In genomic region chr6:155314092-155314772, GRCh38 we compare ENCODE assay signal across 8 cellular contexts. TPM values are rescaled to one million over a fixed set of nuclear protein-coding genes. Genes with fewer than 3 reads are reported as not detected.
DNase-seq lines count a peak whose midpoint lies in the region; ATAC-seq and TF ChIP-seq lines count a peak whose summit lies in the region.

TFB1M (minus strand) TSS chr6:155314484; CDS start chr6:155314428, 56 bp downstream.

- peak within 1 kb of the TSS; percentile 77 for H3K4ac ChIP-seq in mesendoderm (ENCODE audit: low read depth, low read length)

- DNase-seq in COLO829 (ENCODE audit: low spot score) = peak; percentile 91
- peak; percentile 99 for DNase-seq in HT1080 (ENCODE audit: low read depth)
- DNase-seq in NT2/D1 (ENCODE audit: low read depth, low spot score) = peak; percentile 95
- peak; percentile 96 for DNase-seq in activated CD8-positive, alpha-beta memory T cell treated with anti-CD3 and anti-CD28 coated beads, Interleukin-2, amount 50 U/mL, for 1 hour (ENCODE audit: extremely low read depth)
- peak; percentile 100 for DNase-seq in endodermal cell
- DNase-seq in mesendoderm = peak; percentile 100
- DNase-seq in stimulated activated CD8-positive, alpha-beta memory T cell treated with anti-CD3 and anti-CD28 coated beads, Interleukin-15, amount 100 ng/mL, for 1 hour (ENCODE audit: low read depth) = peak; percentile 98

- peaks cover 7% of the 10 kb centered on the region for H3K79me2 ChIP-seq in mesendoderm (ENCODE audit: control insufficient read depth, insufficient read depth, low read length)

- peak within 1 kb of the TSS; percentile 99 for H3K4me2 ChIP-seq in mesendoderm (ENCODE audit: low read length)

- H2BK120ac ChIP-seq in mesendoderm (ENCODE audit: low read depth, low read length) = no peak within 1 kb of the TSS

- no peak within 1 kb of the TSS for H2AK5ac ChIP-seq in mesendoderm (ENCODE audit: low read length)

- H3K27ac Mint-ChIP-seq in endodermal cell = peak within 1 kb of the TSS; percentile 96

- 0 to 1% methylated on average over 21 to 52 of the region's 52 CpGs for WGBS in endodermal cell (ENCODE audit: insufficient coverage in 1 of 2, insufficient read length in 1 of 2), 2 experiments
- WGBS in mesendoderm (ENCODE audit: extremely low coverage, insufficient coverage, low lambda C conversion rate) = no CpG with 5 or more reads among the region's 52 CpGs

- peak within 1 kb of the TSS; percentile 94 for H3K4me3 ChIP-seq in NT2/D1 (ENCODE audit: insufficient read length, low read depth)
- H3K4me3 ChIP-seq in endodermal cell (ENCODE audit: low read length) = peak within 1 kb of the TSS; percentile 96
- peak within 1 kb of the TSS; percentile 100 for H3K4me3 ChIP-seq in mesendoderm (ENCODE audit: low read length)

- ATAC-seq in GM21360 (IDR thresholded peaks at IDR 0.05; ENCODE audit: unreplicated experiment) = peak; percentile 96

- no peak within 1 kb of the TSS for H4K5ac ChIP-seq in mesendoderm (ENCODE audit: low read length)

- H2BK15ac ChIP-seq in mesendoderm (replicated peaks; ENCODE audit: low read depth) = no peak within 1 kb of the TSS

- peaks cover 27% of the 10 kb centered on the region for H3K36me3 Mint-ChIP-seq in endodermal cell (ENCODE audit: low read depth)

- peak within 1 kb of the TSS; percentile 80 for H3K27ac ChIP-seq in endodermal cell (ENCODE audit: low read depth, low read length)
- peak within 1 kb of the TSS; percentile 69 for H3K27ac ChIP-seq in mesendoderm (ENCODE audit: low read depth, low read length)

- H3K27me3 ChIP-seq in NT2/D1 (ENCODE audit: insufficient read depth, insufficient read length) (no peaks in the 10 kb centered on the region), endodermal cell (ENCODE audit: control insufficient read depth, insufficient read depth, low read length, poor library complexity, severe bottlenecking) (no peaks in the 10 kb centered on the region), mesendoderm (ENCODE audit: insufficient read depth, low read length, poor library complexity) (no peaks in the 10 kb centered on the region)

- H3K4me1 Mint-ChIP-seq in endodermal cell = peaks cover 25% of the 10 kb centered on the region

- no peaks in the 10 kb centered on the region for H3K4me1 ChIP-seq in NT2/D1 (ENCODE audit: insufficient read depth, insufficient read length)
- H3K4me1 ChIP-seq in endodermal cell (ENCODE audit: control insufficient read depth, insufficient read depth, low read length) = peaks cover 6% of the 10 kb centered on the region
- no peaks in the 10 kb centered on the region for H3K4me1 ChIP-seq in mesendoderm (ENCODE audit: control insufficient read depth, low read depth, low read length)

- no peaks in the 10 kb centered on the region for H3K27me3 Mint-ChIP-seq in endodermal cell (ENCODE audit: insufficient read depth)

- H2BK5ac ChIP-seq in mesendoderm (ENCODE audit: low read length) = peak within 1 kb of the TSS; percentile 77

- peak within 1 kb of the TSS; percentile 67 for H4K8ac ChIP-seq in mesendoderm (ENCODE audit: low read depth, low read length)

- H3K56ac ChIP-seq in mesendoderm (ENCODE audit: low read length) = peak within 1 kb of the TSS; percentile 99

- H3K36me3 ChIP-seq in NT2/D1 (ENCODE audit: insufficient read depth, insufficient read length, low read length) (peaks cover 31% of the 10 kb centered on the region), endodermal cell (ENCODE audit: control insufficient read depth, insufficient read depth, low read length) (peaks cover 26% of the 10 kb centered on the region), mesendoderm (ENCODE audit: control insufficient read depth, insufficient read depth, low read length) (peaks cover under 1% of the 10 kb centered on the region)

- no peaks in the 10 kb centered on the region for H3K9me3 Mint-ChIP-seq in endodermal cell

- H3K18ac ChIP-seq in mesendoderm (ENCODE audit: low read length) = peak within 1 kb of the TSS; percentile 65

- H3K9me3 ChIP-seq in NT2/D1 (ENCODE audit: insufficient read depth, low read length) (no peaks in the 10 kb centered on the region), endodermal cell (ENCODE audit: control insufficient read depth, low read length) (peaks cover under 1% of the 10 kb centered on the region)

- no peak for TF ChIP-seq CTCF in endodermal cell (conservative IDR thresholded peaks at IDR 0.05)

- H3K23ac ChIP-seq in mesendoderm (ENCODE audit: low read length) = peak within 1 kb of the TSS; percentile 74

- peak within 1 kb of the TSS; percentile 97 for H3K4me3 Mint-ChIP-seq in endodermal cell

- H3K79me1 ChIP-seq in mesendoderm (ENCODE audit: low read length) = peaks cover 5% of the 10 kb centered on the region

- H3K9ac ChIP-seq in NT2/D1 (ENCODE audit: insufficient read length, low read depth) (peak within 1 kb of the TSS; percentile 98), endodermal cell (ENCODE audit: extremely low read depth, low read length, poor library complexity, severe bottlenecking) (peak within 1 kb of the TSS; percentile 73), mesendoderm (ENCODE audit: low read length) (peak within 1 kb of the TSS; percentile 99)

RNA-seq across cellular contexts. Expression of gene TFB1M, which starts in this region (rescaled TPM):
- total RNA-seq in HT1080 (2014; rRNA removed; shearing (Covaris generic)) = 20.2 and 24.5 TPM in 2 replicates
- polyA plus RNA-seq in HT1080 (2015; cell fraction: cytosol; rRNA removed) = 31.6 and 37.0 TPM in 2 replicates
- 49.1 and 57.1 TPM in 2 replicates for polyA plus RNA-seq in HT1080 (2015; cell fraction: nucleus; rRNA removed)
- total RNA-seq in endodermal cell = 10 to 100 TPM; 38.8 to 43.0 TPM
- 19.8 TPM for polyA plus RNA-seq in endodermal cell (2013, experiment 1 of 2)
- polyA plus RNA-seq in endodermal cell (2013, experiment 2 of 2) = 17.0 TPM
- polyA plus RNA-seq in mesendoderm (2013, experiment 1 of 2) = 35.6 TPM
- polyA plus RNA-seq in mesendoderm (2013, experiment 2 of 2) = 35.3 TPM

Comparison
In these comparisons a context has a peak if more than half of its experiments do, and no peak if none do; other contexts are left out.
1. Peak in every context shown above with its lines: DNase-seq, ATAC-seq, H3K4me3 ChIP-seq and H3K27ac ChIP-seq.